ENCODE assay signal across 11 cellular contexts in genomic region chr5:6731465-6732237, GRCh38. TPM values are rescaled to one million over a fixed set of nuclear protein-coding genes. Genes with fewer than 3 reads are reported as not detected.
DNase-seq lines count a peak whose midpoint lies in the region; ATAC-seq and TF ChIP-seq lines count a peak whose summit lies in the region.
"Had no signal": no experiment of that assay in that cellular context is flagged by ENCODE, and none has a peak within 500 bp of the region (broad histone marks: within the 10 kb centered on the region; RNA-seq: fewer than 3 reads in every experiment).

No MANE protein-coding gene starts in this region.

- H2AFZ ChIP-seq in GM23248, result no peak overlapping the region

- no peaks in the 10 kb centered on the region for H3K9me3 ChIP-seq in GM23248 (ENCODE audit: low read depth)
- no peaks in the 10 kb centered on the region for H3K9me3 ChIP-seq in skeletal muscle satellite cell (replicated peaks; ENCODE audit: low read length)
- H3K9me3 ChIP-seq in BE2C, result no peaks in the 10 kb centered on the region
- H3K9me3 ChIP-seq: pancreas had no signal

- WGBS in GM23248 (ENCODE audit: low coverage in 1 of 2, low lambda C conversion rate in 2 of 2, missing lambda C conversion rate in 2 of 2), 2 experiments, result 62 to 65% methylated on average over 7 of the region's 7 CpGs

- in situ Hi-C loops in GM23248 (cut with MboI) (loop anchor here (25.0 kb wide), 1 partner anchor 94 kb away; the partner anchor contains the start of genes NSUN2 and SRD5A1), G401 (cut with HindIII; ENCODE audit: low sequenced_read_pairs) (no loop called here)

- POLR2A ChIA-PET in WTC11 (lab: Charles Lee), result no interaction called here

- H3K36me3 ChIP-seq in GM23248 (ENCODE audit: low read depth), result no peaks in the 10 kb centered on the region
- H3K36me3 ChIP-seq in skeletal muscle satellite cell (ENCODE audit: insufficient read depth, low read length), result peaks cover under 1% of the 10 kb centered on the region
- no peaks in the 10 kb centered on the region; the same call in 1 of the 2 replicates for H3K36me3 ChIP-seq in BE2C
- H3K36me3 ChIP-seq: pancreas had no signal

- H3K27me3 Mint-ChIP-seq in WTC11 (ENCODE audit: low read depth), result no peaks in the 10 kb centered on the region

- H3K9ac ChIP-seq in GM23248 (peak overlapping the region; percentile 84), skeletal muscle satellite cell (ENCODE audit: low read depth, low read length) (peak overlapping the region; percentile 81)

- H3K4me1 ChIP-seq in GM23248 (ENCODE audit: insufficient read depth), result peaks cover 40% of the 10 kb centered on the region
- peaks cover 59% of the 10 kb centered on the region for H3K4me1 ChIP-seq in skeletal muscle satellite cell (ENCODE audit: control insufficient read depth, insufficient read depth, low read length)
- peaks cover 22% of the 10 kb centered on the region for H3K4me1 ChIP-seq in BE2C

- no peak; the same call in 1 of the 2 replicates for ATAC-seq in WTC11
- no peak for ATAC-seq in GM21423 (IDR thresholded peaks at IDR 0.05; ENCODE audit: unreplicated experiment)

- peak overlapping the region; percentile 94 for H3K4me2 ChIP-seq in GM23248 (ENCODE audit: unreplicated experiment)
- peak overlapping the region; percentile 84 for H3K4me2 ChIP-seq in skeletal muscle satellite cell (ENCODE audit: low read length)

- H4K20me1 ChIP-seq in GM23248 (ENCODE audit: insufficient read depth), result no peaks in the 10 kb centered on the region

- H3K9me2 ChIP-seq in GM23248 (ENCODE audit: insufficient read depth), result no peaks in the 10 kb centered on the region

- H3F3A ChIP-seq in GM23248 (ENCODE audit: insufficient read depth), result peaks cover 32% of the 10 kb centered on the region

- H3K4me3 Mint-ChIP-seq in WTC11, result no peak overlapping the region

- peaks cover 94% of the 10 kb centered on the region for H3K79me2 ChIP-seq in GM23248 (ENCODE audit: insufficient read depth)

- no peaks in the 10 kb centered on the region for H3K36me3 Mint-ChIP-seq in WTC11

- no peaks in the 10 kb centered on the region for H3K9me3 Mint-ChIP-seq in WTC11

- CTCF ChIA-PET in WTC11 (lab: Charles Lee), result interaction anchor here (0.9 to 2.7 kb wide), 2 partner anchors 14 to 34 kb away, joined by 3 to 8 read pairs; no protein-coding TSS in a partner anchor

- TF ChIP-seq CTCF in WTC11 (IDR thresholded peaks at IDR 0.05), result no peak
- TF ChIP-seq CTCF in fibroblast of the aortic adventitia (IDR thresholded peaks at IDR 0.05; ENCODE audit: insufficient read depth, low read length), result no peak
- no peak for TF ChIP-seq CTCF in BE2C (IDR thresholded peaks at IDR 0.05; ENCODE audit: low read depth, low read length)

- H3K27ac Mint-ChIP-seq in WTC11, result peak overlapping the region; percentile 54; the same call in 1 of the 2 replicates

- H3K4me1 Mint-ChIP-seq in WTC11, result peaks cover 51% of the 10 kb centered on the region

- H3K27ac ChIP-seq in GM23248, result peak overlapping the region; percentile 99

- peak overlapping the region; percentile 67 for H3K4me3 ChIP-seq in GM23248
- H3K4me3 ChIP-seq in fibroblast of the aortic adventitia (ENCODE audit: low read depth, low read length), result peak overlapping the region; percentile 10
- peak overlapping the region; percentile 64 for H3K4me3 ChIP-seq in skeletal muscle satellite cell (ENCODE audit: low read length)
- no peak overlapping the region for H3K4me3 ChIP-seq in BE2C (ENCODE audit: low read depth, low read length)
- H3K4me3 ChIP-seq: pancreas had no signal

- DNase-seq in GM23248 (peak; percentile 50), WTC11 (ENCODE audit: low spot score) (no peak), fibroblast of the aortic adventitia (ENCODE audit: low read depth) (peak; percentile 54), G401 (ENCODE audit: low spot score) (no peak), BE2C (no peak), globus pallidus (ENCODE audit: low spot score) (no peak)
- DNase-seq: GF-D8, NCI-H2081 had no signal

- H3K27me3 ChIP-seq in GM23248 (replicated peaks; ENCODE audit: insufficient read depth) (no peaks in the 10 kb centered on the region), skeletal muscle satellite cell (ENCODE audit: control insufficient read depth, insufficient read depth, low read length) (no peaks in the 10 kb centered on the region), BE2C (no peaks in the 10 kb centered on the region)
- H3K27me3 ChIP-seq: pancreas had no signal

TF ChIP-seq in WTC11, 78 proteins besides CTCF, POLR2A, EP300 and RAD21:
- TF ChIP-seq CREB1 (CRISPR knock-in tag; IDR thresholded peaks at IDR 0.05), result no peak
- TF ChIP-seq ZNF121 (CRISPR knock-in tag; IDR thresholded peaks at IDR 0.05), result peak; percentile 55; the same call in 1 of the 2 replicates
- no peak for TF ChIP-seq GRHL2 (CRISPR knock-in tag; IDR thresholded peaks at IDR 0.05; ENCODE audit: insufficient replicate concordance, severe bottlenecking)
- TF ChIP-seq ZNF512 (CRISPR knock-in tag; IDR thresholded peaks at IDR 0.05; ENCODE audit: borderline replicate concordance), result no peak

RNA-seq across cellular contexts. Expression of gene TENT4A, which starts 18.4 kb away (rescaled TPM):
- 6.7 and 17.6 TPM in 2 replicates for total RNA-seq in GM23248 (2014; rRNA removed; shearing (Covaris generic))
- polyA plus RNA-seq in GM23248 (2016; fragmentation: Nextera tagmentation; extraction: Ambion mirVana), result 2.0 and 3.0 TPM in 2 replicates
- 28.7 to 29.4 TPM (median 29.2 TPM) in 3 replicates for total RNA-seq in WTC11 (2021)
- total RNA-seq in fibroblast of the aortic adventitia (ENCODE audit: low replicate concordance), result 13.2 and 21.4 TPM in 2 replicates
- 14.6 and 16.5 TPM in 2 replicates for total RNA-seq in skeletal muscle satellite cell (2012; rRNA removed)
- total RNA-seq in G401 (2014; rRNA removed; shearing (Covaris generic)), result 3.3 and 4.9 TPM in 2 replicates
- polyA plus RNA-seq in BE2C (2012; ENCODE audit: insufficient read depth, insufficient read length, low read depth), result 39.4 TPM

Comparison
In these comparisons a context has a peak if more than half of its experiments do, and no peak if none do; other contexts are left out.
1. DNase-seq: peak in GM23248 (single experiment) and fibroblast of the aortic adventitia (single experiment); none in WTC11 (single experiment), G401 (single experiment), BE2C (single experiment) and globus pallidus (single experiment).